11 cellular contexts compared by ENCODE assay signal in genomic region chr10:72107325-72108003, GRCh38. TPM values are rescaled to one million over a fixed set of nuclear protein-coding genes. Genes with fewer than 3 reads are reported as not detected.
DNase-seq lines count a peak whose midpoint lies in the region; ATAC-seq, FAIRE-seq and TF ChIP-seq lines count a peak whose summit lies in the region.
"Had no signal": no experiment of that assay in that cellular context is flagged by ENCODE, and none has a peak within 500 bp of the region (broad histone marks: within the 10 kb centered on the region; RNA-seq: fewer than 3 reads in every experiment).

No MANE protein-coding gene starts in this region.

- FAIRE-seq in small intestine (lab: Jason Lieb, UNC): no peak

- H3K27ac ChIP-seq in small intestine (ENCODE audit: low read depth in 1 of 2, low read length in 1 of 2): no peak overlapping the region

- peak overlapping the region; percentile 29; the same call in 1 of the 2 replicates for H2AFZ ChIP-seq in Loucy (ENCODE audit: low read length)

- peak overlapping the region; percentile 74 for H3K4me2 ChIP-seq in Loucy (ENCODE audit: low read depth, low read length, poor library complexity, severe bottlenecking)

- H3K9me3 Mint-ChIP-seq in activated CD4-positive, alpha-beta T cell treated with anti-CD3 and anti-CD28 coated beads, Interleukin-2, amount 10 ng/mL, durations not matched to agents 7 days and 5 days: no peaks in the 10 kb centered on the region

- peaks cover 74% of the 10 kb centered on the region for H3K4me1 Mint-ChIP-seq in activated CD4-positive, alpha-beta T cell treated with anti-CD3 and anti-CD28 coated beads, Interleukin-2, amount 10 ng/mL, durations not matched to agents 7 days and 5 days

- 61 to 75% (median 61%) methylated on average over 3 of the region's 3 CpGs for WGBS in small intestine, 3 donors

- H3K27me3 Mint-ChIP-seq in activated CD4-positive, alpha-beta T cell treated with anti-CD3 and anti-CD28 coated beads, Interleukin-2, amount 10 ng/mL, durations not matched to agents 7 days and 5 days: no peaks in the 10 kb centered on the region

- TF ChIP-seq CTCF in Loucy (conservative IDR thresholded peaks at IDR 0.05; ENCODE audit: low read length): no peak

- peaks cover 24% of the 10 kb centered on the region for H3K4me1 ChIP-seq in Loucy (ENCODE audit: insufficient read depth, low read length, poor library complexity, severe bottlenecking)
- no peaks in the 10 kb centered on the region for H3K4me1 ChIP-seq in small intestine (ENCODE audit: control insufficient read depth in 2 of 2, insufficient read depth in 1 of 2, low read depth in 1 of 2, low read length in 1 of 2)

- H4K20me1 ChIP-seq in Loucy (ENCODE audit: insufficient read depth, low read length, poor library complexity, severe bottlenecking): no peaks in the 10 kb centered on the region

- 0 out of 2 replicates have a peak, but pooled peaks cover 4% of the 10 kb centered on the region for H3F3A ChIP-seq in Loucy (ENCODE audit: low read depth)

- H3K9me2 ChIP-seq in Loucy (replicated peaks; ENCODE audit: low read depth, low read length): no peaks in the 10 kb centered on the region

- peak; percentile 62 for DNase-seq in activated CD4-positive, alpha-beta T cell treated with anti-CD3 and anti-CD28 coated beads, Interleukin-2, amount 10 ng/mL, durations not matched to agents 7 days and 5 days
- DNase-seq in activated CD4-positive, alpha-beta T cell treated with anti-CD3 and anti-CD28 coated beads for 48 hours: no peak
- DNase-seq in astrocyte of the hippocampus (ENCODE audit: low read depth, low spot score): peak; percentile 26
- DNase-seq in small intestine: peak; percentile 43
- DNase-seq in superior temporal gyrus (ENCODE audit: extremely low spot score): no peak
- no peak for DNase-seq in G401 (ENCODE audit: low spot score)
- DNase-seq: dorsolateral prefrontal cortex, NCI-H1930, Right ventricle myocardium superior had no signal

- in situ Hi-C loops in G401 (cut with HindIII; ENCODE audit: low sequenced_read_pairs): no loop called here

- peak overlapping the region; percentile 73 for H3K4me3 Mint-ChIP-seq in activated CD4-positive, alpha-beta T cell treated with anti-CD3 and anti-CD28 coated beads, Interleukin-2, amount 10 ng/mL, durations not matched to agents 7 days and 5 days

- H3K9ac ChIP-seq in Loucy (ENCODE audit: low read depth, low read length, poor library complexity, severe bottlenecking): peak overlapping the region; percentile 59

- CTCF ChIA-PET in activated CD4-positive, alpha-beta T cell treated with anti-CD3 and anti-CD28 coated beads, Interleukin-2, amount 10 ng/mL, durations not matched to agents 7 days and 5 days (lab: Charles Lee): interaction anchor here (1.0 to 2.2 kb wide), 4 partner anchors 9 to 229 kb away, joined by 3 to 8 read pairs (median 4); no protein-coding TSS in a partner anchor

- peak overlapping the region; percentile 63 for H3K4me3 ChIP-seq in Loucy (ENCODE audit: low read length, poor library complexity, severe bottlenecking)
- H3K4me3 ChIP-seq in small intestine (ENCODE audit: low read depth in 1 of 2, low read length in 2 of 2): no peak overlapping the region
- H3K4me3 ChIP-seq: dorsolateral prefrontal cortex had no signal

- H3K36me3 ChIP-seq in Loucy (ENCODE audit: insufficient read depth, low read length): peaks cover 12% of the 10 kb centered on the region; the same call in 1 of the 2 replicates
- H3K36me3 ChIP-seq in small intestine (ENCODE audit: control insufficient read depth in 2 of 2, insufficient read depth in 2 of 2, low read length in 2 of 2): no peaks in the 10 kb centered on the region

- no peaks in the 10 kb centered on the region for H3K79me2 ChIP-seq in Loucy (ENCODE audit: insufficient read depth, low read length)

- POLR2A ChIA-PET in activated CD4-positive, alpha-beta T cell treated with anti-CD3 and anti-CD28 coated beads, Interleukin-2, amount 10 ng/mL, durations not matched to agents 7 days and 5 days (lab: Charles Lee): interaction anchor here (1.2 kb wide), 1 partner anchor 19 kb away, joined by 4 read pairs; no protein-coding TSS in a partner anchor

- H3K27ac Mint-ChIP-seq in activated CD4-positive, alpha-beta T cell treated with anti-CD3 and anti-CD28 coated beads, Interleukin-2, amount 10 ng/mL, durations not matched to agents 7 days and 5 days: peak overlapping the region; percentile 90

- peaks cover 30% of the 10 kb centered on the region for H3K36me3 Mint-ChIP-seq in activated CD4-positive, alpha-beta T cell treated with anti-CD3 and anti-CD28 coated beads, Interleukin-2, amount 10 ng/mL, durations not matched to agents 7 days and 5 days (ENCODE audit: low read depth)

- ATAC-seq in HG03442 (IDR thresholded peaks at IDR 0.05; ENCODE audit: unreplicated experiment): no peak

- H3K9me3 ChIP-seq in Loucy (ENCODE audit: insufficient read depth, low read depth, low read length): no peaks in the 10 kb centered on the region
- H3K9me3 ChIP-seq in small intestine (ENCODE audit: control insufficient read depth, low read depth): no peaks in the 10 kb centered on the region

- no peaks in the 10 kb centered on the region for H3K27me3 ChIP-seq in Loucy (ENCODE audit: insufficient read depth, low read length, poor library complexity, severe bottlenecking)
- H3K27me3 ChIP-seq in small intestine (ENCODE audit: control insufficient read depth in 2 of 2, insufficient read depth in 2 of 2, low read length in 2 of 2): no peaks in the 10 kb centered on the region
- H3K27me3 ChIP-seq: dorsolateral prefrontal cortex had no signal

RNA-seq across cellular contexts. Expression of gene SPOCK2, which starts 19.1 kb away (rescaled TPM):
- 100 to 1,000 TPM; 423 to 424 TPM for total RNA-seq in activated CD4-positive, alpha-beta T cell treated with anti-CD3 and anti-CD28 coated beads, Interleukin-2, amount 10 ng/mL, durations not matched to agents 7 days and 5 days
- polyA plus RNA-seq in small intestine: 10 to 100 TPM in 1 of 3 donors, 1 to 10 TPM in 2; 1.6 to 24.2 (median 2.2) TPM
- 0.12 and 0.17 TPM in 2 replicates for total RNA-seq in G401 (2014; rRNA removed; shearing (Covaris generic))

Comparison
In these comparisons a context has a peak if more than half of its experiments do, and no peak if none do; other contexts are left out.
1. DNase-seq: peak in activated CD4-positive, alpha-beta T cell treated with anti-CD3 and anti-CD28 coated beads, Interleukin-2, amount 10 ng/mL, durations not matched to agents 7 days and 5 days (single experiment), astrocyte of the hippocampus (single experiment) and small intestine (single experiment); none in activated CD4-positive, alpha-beta T cell treated with anti-CD3 and anti-CD28 coated beads for 48 hours (single experiment), superior temporal gyrus (single experiment) and G401 (single experiment).
2. RNA of gene SPOCK2, which starts 19.1 kb away (total RNA-seq): 423 to 424 TPM in activated CD4-positive, alpha-beta T cell treated with anti-CD3 and anti-CD28 coated beads, Interleukin-2, amount 10 ng/mL, durations not matched to agents 7 days and 5 days; 0.12 to 0.17 TPM in G401; every median in the first group is over 100 times any median in the second.